1 cellular context compared by ENCODE assay signal in genomic region chr4:157616741-157617472, GRCh38.
TF ChIP-seq lines count a peak whose summit lies in the region.

No MANE protein-coding gene starts in this region.

TF ChIP-seq in A549, 52 proteins besides CTCF, POLR2A, EP300 and RAD21 (continued from another document):
- TF ChIP-seq REST (IDR thresholded peaks at IDR 0.05) (no peak), MAFK (IDR thresholded peaks at IDR 0.05; ENCODE audit: partially characterized antibody) (peak; percentile 89), MYC (IDR thresholded peaks at IDR 0.05; ENCODE audit: borderline replicate concordance, low read length) (no peak), FOSL2 (IDR thresholded peaks at IDR 0.05) (no peak), FOSL2 (CRISPR knock-in tag; IDR thresholded peaks at IDR 0.05) (no peak)
TF ChIP-seq in A549: peak in this region for 1.
